Comparison of ENCODE assay signal across 8 cellular contexts in genomic region chrX:46572295-46572936, GRCh38. TPM values are rescaled to one million over a fixed set of nuclear protein-coding genes. Genes with fewer than 3 reads are reported as not detected.
DNase-seq lines count a peak whose midpoint lies in the region; ATAC-seq and TF ChIP-seq lines count a peak whose summit lies in the region.

No MANE protein-coding gene starts in this region.

- H3K27me3 ChIP-seq in GM06990 (replicated peaks; ENCODE audit: control insufficient read depth, insufficient read depth, low read length) (no peaks in the 10 kb centered on the region), heart left ventricle (no peaks in the 10 kb centered on the region)

- peaks cover 0 to 12% (median 3%) of the 10 kb centered on the region in 12 donors for H3K4me1 ChIP-seq in heart left ventricle

- no peaks in the 10 kb centered on the region for H3K36me3 ChIP-seq in GM06990 (ENCODE audit: control insufficient read depth, insufficient read depth, low read length)
- H3K36me3 ChIP-seq in heart left ventricle, result no peaks in the 10 kb centered on the region

- TF ChIP-seq CTCF in GM06990 (IDR thresholded peaks at IDR 0.05; ENCODE audit: insufficient read depth, low read length, poor library complexity, severe bottlenecking) (peak; percentile 32), heart left ventricle (IDR thresholded peaks at IDR 0.05) (no peak), coronary artery (IDR thresholded peaks at IDR 0.05) (no peak)

- WGBS in heart left ventricle, 4 donors, result 66 to 88% (median 79%) methylated on average over 5 of the region's 5 CpGs

- ATAC-seq in GM19468 (IDR thresholded peaks at IDR 0.05; ENCODE audit: extremely low read depth, unreplicated experiment), result peak; percentile 57
- ATAC-seq in HG03575 (IDR thresholded peaks at IDR 0.05; ENCODE audit: extremely low read depth, insufficient number of reproducible peaks, low FRiP score, unreplicated experiment), result peak; percentile 25
- ATAC-seq in heart left ventricle, result no peak
- no peak for ATAC-seq in Right ventricle myocardium inferior

- H3K9me3 ChIP-seq in heart left ventricle, result no peaks in the 10 kb centered on the region

- peak; percentile 50 for DNase-seq in GM06990 (ENCODE audit: extremely low read depth, insufficient read length)
- DNase-seq in activated naive CD4-positive, alpha-beta T cell treated with anti-CD3 and anti-CD28 coated beads, Interleukin-2, amount 50 U/mL, for 16 hours, result peak; percentile 31
- DNase-seq in heart left ventricle, result no peak
- no peak for DNase-seq in GM19240 (ENCODE audit: insufficient read length, low spot score)
- no peak for DNase-seq in Right ventricle myocardium inferior (ENCODE audit: missing footprints)
- DNase-seq in coronary artery (ENCODE audit: low spot score), result no peak

- intact Hi-C loops in heart left ventricle (cut with DNase I) (loop anchor here in 9 of 10 donors (5.0 kb wide), 2 partner anchors 70 to 115 kb away; no protein-coding TSS in a partner anchor), Right ventricle myocardium inferior (cut with DNase I) (loop anchor here (2.0 kb wide), 1 partner anchor 70 kb away; no protein-coding TSS in a partner anchor)

- H3K27ac ChIP-seq in heart left ventricle, result peak overlapping the region in 1 of 12 donors; percentile 75
- peak overlapping the region in 1 of 2 donors; percentile 75 for H3K27ac ChIP-seq in coronary artery

- H3K4me3 ChIP-seq in GM06990 (replicated peaks; ENCODE audit: low read depth, low read length) (0 out of 2 replicates have a peak overlapping the region, but pooled peaks have one; percentile 3), heart left ventricle (no peak overlapping the region), coronary artery (no peak overlapping the region)

- TF ChIP-seq POLR2A in heart left ventricle (IDR thresholded peaks at IDR 0.05), result no peak

RNA-seq across cellular contexts. Expression of gene CHST7, which starts 1.1 kb away (rescaled TPM):
- 10 to 100 TPM in 5 of 9 donors, 1 to 10 TPM in 4; 5.0 to 41.8 (median 15.0) TPM for total RNA-seq in heart left ventricle
- polyA plus RNA-seq in heart left ventricle, result 10 to 100 TPM in 1 of 2 donors, 1 to 10 TPM in 1; 3.6 to 31.7 TPM
- total RNA-seq in Right ventricle myocardium inferior, result 15.1 TPM

RNA-seq across cellular contexts. Expression of gene ZNF674, which starts 27.2 kb away (rescaled TPM):
- total RNA-seq in heart left ventricle (1 to 10 TPM in 8 of 9 donors, under 1 TPM in 1; 0.81 to 5.6 (median 3.8) TPM), Right ventricle myocardium inferior (2.2 TPM)
- 1 to 10 TPM; 1.0 to 2.0 TPM for polyA plus RNA-seq in heart left ventricle

Comparison
In these comparisons a context has a peak if more than half of its experiments do, and no peak if none do; other contexts are left out.
1. DNase-seq: peak in GM06990 (single experiment) and activated naive CD4-positive, alpha-beta T cell treated with anti-CD3 and anti-CD28 coated beads, Interleukin-2, amount 50 U/mL, for 16 hours (single experiment); none in heart left ventricle (0 of 5), GM19240 (single experiment), Right ventricle myocardium inferior (single experiment) and coronary artery (single experiment).
2. ATAC-seq: peak in GM19468 (single experiment) and HG03575 (single experiment); none in heart left ventricle (0 of 4) and Right ventricle myocardium inferior (single experiment).